Comparison of ENCODE assay signal across 1 cellular context in genomic region chrX:153206425-153207046, GRCh38.
TF ChIP-seq lines count a peak whose summit lies in the region.

No MANE protein-coding gene starts in this region.

TF ChIP-seq in K562, 482 proteins besides CTCF, POLR2A, EP300 and RAD21 (continued from another document and continues in another):
- TF ChIP-seq, protein P1, sequence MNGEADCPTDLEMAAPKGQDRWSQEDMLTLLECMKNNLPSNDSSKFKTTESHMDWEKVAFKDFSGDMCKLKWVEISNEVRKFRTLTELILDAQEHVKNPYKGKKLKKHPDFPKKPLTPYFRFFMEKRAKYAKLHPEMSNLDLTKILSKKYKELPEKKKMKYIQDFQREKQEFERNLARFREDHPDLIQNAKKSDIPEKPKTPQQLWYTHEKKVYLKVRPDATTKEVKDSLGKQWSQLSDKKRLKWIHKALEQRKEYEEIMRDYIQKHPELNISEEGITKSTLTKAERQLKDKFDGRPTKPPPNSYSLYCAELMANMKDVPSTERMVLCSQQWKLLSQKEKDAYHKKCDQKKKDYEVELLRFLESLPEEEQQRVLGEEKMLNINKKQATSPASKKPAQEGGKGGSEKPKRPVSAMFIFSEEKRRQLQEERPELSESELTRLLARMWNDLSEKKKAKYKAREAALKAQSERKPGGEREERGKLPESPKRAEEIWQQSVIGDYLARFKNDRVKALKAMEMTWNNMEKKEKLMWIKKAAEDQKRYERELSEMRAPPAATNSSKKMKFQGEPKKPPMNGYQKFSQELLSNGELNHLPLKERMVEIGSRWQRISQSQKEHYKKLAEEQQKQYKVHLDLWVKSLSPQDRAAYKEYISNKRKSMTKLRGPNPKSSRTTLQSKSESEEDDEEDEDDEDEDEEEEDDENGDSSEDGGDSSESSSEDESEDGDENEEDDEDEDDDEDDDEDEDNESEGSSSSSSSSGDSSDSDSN (IDR thresholded peaks at IDR 0.05; ENCODE audit: borderline replicate concordance in 1 of 2, low read depth in 2 of 2, low read length in 2 of 2) = no peak
- TF ChIP-seq CREB3L1 (IDR thresholded peaks at IDR 0.05; ENCODE audit: borderline replicate concordance, low read depth) (no peak), GABPB2 (CRISPR knock-in tag; conservative IDR thresholded peaks at IDR 0.05) (no peak), GABPA (tag; conservative IDR thresholded peaks at IDR 0.05; ENCODE audit: low read depth) (no peak), SP1 (CRISPR knock-in tag; IDR thresholded peaks at IDR 0.05) (no peak), MLX (CRISPR knock-in tag; conservative IDR thresholded peaks at IDR 0.05) (no peak), KDM1A (IDR thresholded peaks at IDR 0.05) (no peak), TRIM24 (IDR thresholded peaks at IDR 0.05) (peak in 1 of 2 experiments; percentile 36; a peak in 1 of 4 replicates), ZFPM2 (CRISPR knock-in tag; IDR thresholded peaks at IDR 0.05) (no peak), ZC3H11A (IDR thresholded peaks at IDR 0.05; ENCODE audit: low read depth, low read length) (no peak), MXI1 (IDR thresholded peaks at IDR 0.05; ENCODE audit: low read depth, low read length) (no peak), RBM39 (optimal IDR thresholded peaks at IDR 0.05; ENCODE audit: low read depth, low read length) (no peak), HDAC2 (IDR thresholded peaks at IDR 0.05) (no peak), USF1 (CRISPR knock-in tag; IDR thresholded peaks at IDR 0.05) (no peak), ZNF124 (CRISPR knock-in tag; IDR thresholded peaks at IDR 0.05) (no peak), ZNF316 (IDR thresholded peaks at IDR 0.05) (no peak), PCBP2 (IDR thresholded peaks at IDR 0.05; ENCODE audit: low read depth, low read length, poor library complexity, severe bottlenecking) (no peak), POLR2B (IDR thresholded peaks at IDR 0.05; ENCODE audit: low read depth, partially characterized antibody) (no peak), EHMT2 (IDR thresholded peaks at IDR 0.05) (no peak), KHSRP (IDR thresholded peaks at IDR 0.05) (no peak), HNRNPK (IDR thresholded peaks at IDR 0.05; ENCODE audit: low read depth, low read length, poor library complexity, severe bottlenecking) (no peak), HMBOX1 (IDR thresholded peaks at IDR 0.05) (no peak), PYGO2 (tag; IDR thresholded peaks at IDR 0.05) (no peak), SMARCE1 (IDR thresholded peaks at IDR 0.05) (peak; percentile 25; the same call in 1 of the 2 replicates), ILF3 (IDR thresholded peaks at IDR 0.05; ENCODE audit: borderline replicate concordance) (no peak), ZNF121 (CRISPR knock-in tag; conservative IDR thresholded peaks at IDR 0.05) (no peak), TBP (optimal IDR thresholded peaks at IDR 0.05; ENCODE audit: low read depth, low read length) (no peak), ZFP1 (CRISPR knock-in tag; IDR thresholded peaks at IDR 0.05) (no peak), ZBTB7A (IDR thresholded peaks at IDR 0.05; ENCODE audit: borderline replicate concordance, control insufficient read depth, low read depth, low read length) (no peak), KLF16 (IDR thresholded peaks at IDR 0.05) (no peak), ASH1L (IDR thresholded peaks at IDR 0.05; ENCODE audit: borderline replicate concordance, low read depth, partially characterized antibody) (no peak), AFF4 (CRISPR knock-in tag; IDR thresholded peaks at IDR 0.05) (no peak), KAT8 (IDR thresholded peaks at IDR 0.05; ENCODE audit: low read depth) (no peak)
- TF ChIP-seq, protein P2, sequence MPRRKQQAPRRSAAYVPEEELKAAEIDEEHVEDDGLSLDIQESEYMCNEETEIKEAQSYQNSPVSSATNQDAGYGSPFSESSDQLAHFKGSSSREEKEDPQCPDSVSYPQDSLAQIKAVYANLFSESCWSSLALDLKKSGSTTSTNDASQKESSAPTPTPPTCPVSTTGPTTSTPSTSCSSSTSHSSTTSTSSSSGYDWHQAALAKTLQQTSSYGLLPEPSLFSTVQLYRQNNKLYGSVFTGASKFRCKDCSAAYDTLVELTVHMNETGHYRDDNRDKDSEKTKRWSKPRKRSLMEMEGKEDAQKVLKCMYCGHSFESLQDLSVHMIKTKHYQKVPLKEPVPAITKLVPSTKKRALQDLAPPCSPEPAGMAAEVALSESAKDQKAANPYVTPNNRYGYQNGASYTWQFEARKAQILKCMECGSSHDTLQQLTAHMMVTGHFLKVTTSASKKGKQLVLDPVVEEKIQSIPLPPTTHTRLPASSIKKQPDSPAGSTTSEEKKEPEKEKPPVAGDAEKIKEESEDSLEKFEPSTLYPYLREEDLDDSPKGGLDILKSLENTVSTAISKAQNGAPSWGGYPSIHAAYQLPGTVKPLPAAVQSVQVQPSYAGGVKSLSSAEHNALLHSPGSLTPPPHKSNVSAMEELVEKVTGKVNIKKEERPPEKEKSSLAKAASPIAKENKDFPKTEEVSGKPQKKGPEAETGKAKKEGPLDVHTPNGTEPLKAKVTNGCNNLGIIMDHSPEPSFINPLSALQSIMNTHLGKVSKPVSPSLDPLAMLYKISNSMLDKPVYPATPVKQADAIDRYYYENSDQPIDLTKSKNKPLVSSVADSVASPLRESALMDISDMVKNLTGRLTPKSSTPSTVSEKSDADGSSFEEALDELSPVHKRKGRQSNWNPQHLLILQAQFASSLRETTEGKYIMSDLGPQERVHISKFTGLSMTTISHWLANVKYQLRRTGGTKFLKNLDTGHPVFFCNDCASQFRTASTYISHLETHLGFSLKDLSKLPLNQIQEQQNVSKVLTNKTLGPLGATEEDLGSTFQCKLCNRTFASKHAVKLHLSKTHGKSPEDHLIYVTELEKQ (CRISPR knock-in tag; IDR thresholded peaks at IDR 0.05) = no peak
- TF ChIP-seq, protein P3, sequence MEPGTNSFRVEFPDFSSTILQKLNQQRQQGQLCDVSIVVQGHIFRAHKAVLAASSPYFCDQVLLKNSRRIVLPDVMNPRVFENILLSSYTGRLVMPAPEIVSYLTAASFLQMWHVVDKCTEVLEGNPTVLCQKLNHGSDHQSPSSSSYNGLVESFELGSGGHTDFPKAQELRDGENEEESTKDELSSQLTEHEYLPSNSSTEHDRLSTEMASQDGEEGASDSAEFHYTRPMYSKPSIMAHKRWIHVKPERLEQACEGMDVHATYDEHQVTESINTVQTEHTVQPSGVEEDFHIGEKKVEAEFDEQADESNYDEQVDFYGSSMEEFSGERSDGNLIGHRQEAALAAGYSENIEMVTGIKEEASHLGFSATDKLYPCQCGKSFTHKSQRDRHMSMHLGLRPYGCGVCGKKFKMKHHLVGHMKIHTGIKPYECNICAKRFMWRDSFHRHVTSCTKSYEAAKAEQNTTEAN (CRISPR knock-in tag; IDR thresholded peaks at IDR 0.05) = no peak
- TF ChIP-seq, protein P4, sequence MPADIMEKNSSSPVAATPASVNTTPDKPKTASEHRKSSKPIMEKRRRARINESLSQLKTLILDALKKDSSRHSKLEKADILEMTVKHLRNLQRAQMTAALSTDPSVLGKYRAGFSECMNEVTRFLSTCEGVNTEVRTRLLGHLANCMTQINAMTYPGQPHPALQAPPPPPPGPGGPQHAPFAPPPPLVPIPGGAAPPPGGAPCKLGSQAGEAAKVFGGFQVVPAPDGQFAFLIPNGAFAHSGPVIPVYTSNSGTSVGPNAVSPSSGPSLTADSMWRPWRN (IDR thresholded peaks at IDR 0.05; ENCODE audit: low read depth) = no peak
- TF ChIP-seq, protein P5, sequence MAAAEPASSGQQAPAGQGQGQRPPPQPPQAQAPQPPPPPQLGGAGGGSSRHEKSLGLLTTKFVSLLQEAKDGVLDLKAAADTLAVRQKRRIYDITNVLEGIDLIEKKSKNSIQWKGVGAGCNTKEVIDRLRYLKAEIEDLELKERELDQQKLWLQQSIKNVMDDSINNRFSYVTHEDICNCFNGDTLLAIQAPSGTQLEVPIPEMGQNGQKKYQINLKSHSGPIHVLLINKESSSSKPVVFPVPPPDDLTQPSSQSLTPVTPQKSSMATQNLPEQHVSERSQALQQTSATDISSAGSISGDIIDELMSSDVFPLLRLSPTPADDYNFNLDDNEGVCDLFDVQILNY (CRISPR knock-in tag; IDR thresholded peaks at IDR 0.05) = no peak
- TF ChIP-seq, protein P6, sequence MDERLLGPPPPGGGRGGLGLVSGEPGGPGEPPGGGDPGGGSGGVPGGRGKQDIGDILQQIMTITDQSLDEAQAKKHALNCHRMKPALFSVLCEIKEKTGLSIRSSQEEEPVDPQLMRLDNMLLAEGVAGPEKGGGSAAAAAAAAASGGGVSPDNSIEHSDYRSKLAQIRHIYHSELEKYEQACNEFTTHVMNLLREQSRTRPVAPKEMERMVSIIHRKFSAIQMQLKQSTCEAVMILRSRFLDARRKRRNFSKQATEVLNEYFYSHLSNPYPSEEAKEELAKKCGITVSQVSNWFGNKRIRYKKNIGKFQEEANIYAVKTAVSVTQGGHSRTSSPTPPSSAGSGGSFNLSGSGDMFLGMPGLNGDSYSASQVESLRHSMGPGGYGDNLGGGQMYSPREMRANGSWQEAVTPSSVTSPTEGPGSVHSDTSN (CRISPR knock-in tag; IDR thresholded peaks at IDR 0.05; ENCODE audit: low read depth) = no peak
- TF ChIP-seq, protein P6 (tag; conservative IDR thresholded peaks at IDR 0.05; ENCODE audit: low read depth) = no peak
